Comparison of ENCODE assay signal across 18 cellular contexts in the genomic region with DNA sequence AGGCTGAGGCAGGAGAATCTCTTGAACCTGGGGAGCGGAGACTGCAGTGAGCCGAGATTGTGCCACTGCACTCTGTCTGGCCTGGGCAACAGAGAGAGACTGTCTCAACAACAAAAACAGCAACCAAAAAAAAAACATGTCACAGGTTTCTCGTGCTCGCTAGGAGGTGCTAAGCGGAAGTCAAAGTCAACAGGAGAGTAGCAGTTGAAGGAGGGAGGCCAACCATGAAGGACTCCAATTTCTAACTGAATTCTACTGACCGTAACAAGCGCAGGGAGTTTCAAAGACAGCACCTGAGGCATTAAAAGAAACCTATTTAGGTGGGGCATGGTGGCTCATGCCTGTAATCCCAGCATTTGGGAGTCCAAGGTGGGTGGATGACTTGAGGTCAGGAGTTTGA. TPM values are rescaled to one million over a fixed set of nuclear protein-coding genes. Genes with fewer than 3 reads are reported as not detected.
DNase-seq lines count a peak whose midpoint lies in the region; ATAC-seq and TF ChIP-seq lines count a peak whose summit lies in the region.
"Had no signal": no experiment of that assay in that cellular context is flagged by ENCODE, and none has a peak within 500 bp of the region (broad histone marks: within the 10 kb centered on the region; RNA-seq: fewer than 3 reads in every experiment).

No MANE protein-coding gene starts in this region.

- CTCF ChIA-PET in HEK293 (lab: Yijun Ruan, JAX): no interaction called here

- no peak overlapping the region for H3K4me3 Mint-ChIP-seq in chondrocyte (ENCODE audit: unreplicated experiment)
- H3K4me3 Mint-ChIP-seq in stimulated activated effector memory CD8-positive, alpha-beta T cell treated with anti-CD3 and anti-CD28 coated beads, Interleukin-12 subunit alpha, Interleukin-12 subunit beta, amount 100 ng/mL, for 72 hours: no peak overlapping the region
- H3K4me3 Mint-ChIP-seq: B cell; CD4-positive, alpha-beta T cell; CD8-positive, alpha-beta T cell had no signal

- intact Hi-C loops in body of pancreas (cut with DNase I): no loop called here

- H3K9me3 ChIP-seq in HEK293 (ENCODE audit: control insufficient read depth, insufficient read depth, low read depth, low read length): no peaks in the 10 kb centered on the region
- H3K9me3 ChIP-seq in body of pancreas: no peaks in the 10 kb centered on the region
- H3K9me3 ChIP-seq: BLaER1 treated with 17β-estradiol and CSF1 and Interleukin-3, amounts not matched to agents 10 nM and 100 nM; Caco-2 had no signal

- TF ChIP-seq POLR2A in body of pancreas (IDR thresholded peaks at IDR 0.05): no peak

- H3K27ac ChIP-seq in HEK293 (ENCODE audit: extremely low read depth, low read depth, low read length) (no peak overlapping the region), body of pancreas (no peak overlapping the region)
- H3K27ac ChIP-seq: BLaER1 treated with 17β-estradiol and CSF1 and Interleukin-3, amounts not matched to agents 10 nM and 100 nM; C4-2B had no signal

- no peak overlapping the region for H3K4me3 ChIP-seq in HEK293 (ENCODE audit: low read depth, low read length)
- no peak overlapping the region for H3K4me3 ChIP-seq in body of pancreas
- H3K4me3 ChIP-seq: BLaER1 treated with 17β-estradiol and CSF1 and Interleukin-3, amounts not matched to agents 10 nM and 100 nM had no signal

- no peaks in the 10 kb centered on the region for H3K27me3 Mint-ChIP-seq in chondrocyte (ENCODE audit: low read depth)
- H3K27me3 Mint-ChIP-seq: B cell; CD4-positive, alpha-beta T cell had no signal

- peak overlapping the region; percentile 22 for H3K27ac Mint-ChIP-seq in chondrocyte (ENCODE audit: unreplicated experiment)
- H3K27ac Mint-ChIP-seq in stimulated activated effector memory CD8-positive, alpha-beta T cell treated with anti-CD3 and anti-CD28 coated beads, Interleukin-12 subunit alpha, Interleukin-12 subunit beta, amount 100 ng/mL, for 72 hours: peak overlapping the region; percentile 48
- H3K27ac Mint-ChIP-seq: B cell; CD4-positive, alpha-beta T cell; CD8-positive, alpha-beta T cell had no signal

- no peaks in the 10 kb centered on the region for H3K9me3 Mint-ChIP-seq in chondrocyte (ENCODE audit: low read depth)
- H3K9me3 Mint-ChIP-seq in stimulated activated effector memory CD8-positive, alpha-beta T cell treated with anti-CD3 and anti-CD28 coated beads, Interleukin-12 subunit alpha, Interleukin-12 subunit beta, amount 100 ng/mL, for 72 hours: no peaks in the 10 kb centered on the region
- H3K9me3 Mint-ChIP-seq: CD4-positive, alpha-beta T cell; CD8-positive, alpha-beta T cell had no signal

- TF ChIP-seq CTCF in HEK293 (tag by site-specific recombination; IDR thresholded peaks at IDR 0.05) (no peak), chondrocyte (IDR thresholded peaks at IDR 0.05) (no peak), body of pancreas (IDR thresholded peaks at IDR 0.05) (no peak)

- no peaks in the 10 kb centered on the region for H3K27me3 ChIP-seq in body of pancreas
- H3K27me3 ChIP-seq: BLaER1 treated with 17β-estradiol and CSF1 and Interleukin-3, amounts not matched to agents 10 nM and 100 nM had no signal

- peaks cover 28% of the 10 kb centered on the region for H3K36me3 Mint-ChIP-seq in chondrocyte (ENCODE audit: low read depth)
- peaks cover 87% of the 10 kb centered on the region for H3K36me3 Mint-ChIP-seq in stimulated activated effector memory CD8-positive, alpha-beta T cell treated with anti-CD3 and anti-CD28 coated beads, Interleukin-12 subunit alpha, Interleukin-12 subunit beta, amount 100 ng/mL, for 72 hours

- no peak for ATAC-seq in stimulated activated effector memory CD8-positive, alpha-beta T cell treated with anti-CD3 and anti-CD28 coated beads, Interleukin-12 subunit alpha, Interleukin-12 subunit beta, amount 100 ng/mL, for 72 hours
- no peak for ATAC-seq in GM21825 (IDR thresholded peaks at IDR 0.05; ENCODE audit: unreplicated experiment)
- no peak for ATAC-seq in body of pancreas
- ATAC-seq: CD8-positive, alpha-beta T cell had no signal

- H3K36me3 ChIP-seq in HEK293 (ENCODE audit: control insufficient read depth in 2 of 2, insufficient read depth in 1 of 2, low read length in 2 of 2) (peaks cover 55 to 78% of the 10 kb centered on the region in 2 experiments), body of pancreas (replicated peaks in 1 of 2; ENCODE audit: insufficient read depth in 1 of 2, low read depth in 2 of 2) (peaks cover 3 to 16% of the 10 kb centered on the region in 2 donors)

- POLR2A ChIA-PET in HEK293 (lab: Yijun Ruan, JAX): no interaction called here

- peaks cover 14% of the 10 kb centered on the region for H3K4me1 Mint-ChIP-seq in chondrocyte (ENCODE audit: low read depth)
- no peaks in the 10 kb centered on the region for H3K4me1 Mint-ChIP-seq in stimulated activated effector memory CD8-positive, alpha-beta T cell treated with anti-CD3 and anti-CD28 coated beads, Interleukin-12 subunit alpha, Interleukin-12 subunit beta, amount 100 ng/mL, for 72 hours

- 91 to 96% methylated on average over 7 of the region's 7 CpGs for WGBS in body of pancreas, 2 donors

- H3K4me1 ChIP-seq in HEK293 (ENCODE audit: control insufficient read depth, insufficient read depth, low read length) (no peaks in the 10 kb centered on the region), body of pancreas (peaks cover 6% of the 10 kb centered on the region)
- H3K4me1 ChIP-seq: Caco-2 had no signal

- DNase-seq in chondrocyte (ENCODE audit: low spot score) (no peak), body of pancreas (no peak), SHP77 (lab: John Stamatoyannopoulos, UW) (no peak)
- no peak for DNase-seq in stimulated activated effector memory CD8-positive, alpha-beta T cell treated with anti-CD3 and anti-CD28 coated beads, Interleukin-12 subunit alpha, Interleukin-12 subunit beta, amount 100 ng/mL, for 72 hours (ENCODE audit: low spot score in 2 of 2)
- DNase-seq: 8988T; ACHN; AML-193; Caco-2; Calu3; CD4-positive, alpha-beta T cell; CD8-positive, alpha-beta T cell; DMS79 treated with DMSO at 0.1 percent for 48 hours; GF-D8 had no signal

TF ChIP-seq in HEK293, 187 proteins besides CTCF, POLR2A, EP300 and RAD21:
- no peak for TF ChIP-seq ZNF211 (tag by site-specific recombination; IDR thresholded peaks at IDR 0.05; ENCODE audit: low read depth)
- peak; percentile 55; the same call in 1 of the 2 replicates for TF ChIP-seq ZNF10 (tag by site-specific recombination; IDR thresholded peaks at IDR 0.05)

RNA-seq across cellular contexts. Expression of gene KIN, which starts 19.4 kb away (rescaled TPM):
- 11.3 to 15.6 TPM (median 14.2 TPM) in 3 replicates for total RNA-seq in chondrocyte
- 1 to 10 TPM; 4.9 to 6.2 TPM for total RNA-seq in body of pancreas

RNA-seq across cellular contexts. Expression of gene ATP5F1C, which starts 19.6 kb away (rescaled TPM):
- total RNA-seq in chondrocyte (136 to 157 TPM (median 136 TPM) in 3 replicates), body of pancreas (100 to 1,000 TPM; 127 to 148 TPM)

RNA-seq across cellular contexts. Expression of gene TAF3, which starts 49.9 kb away (rescaled TPM):
- total RNA-seq in chondrocyte (6.2 to 8.6 TPM (median 7.2 TPM) in 3 replicates), body of pancreas (10 to 100 TPM in 1 of 2 donors, 1 to 10 TPM in 1; 6.0 to 12.9 TPM)
